Comparison of ENCODE assay signal across 13 cellular contexts in genomic region chr13:98338312-98338711, GRCh38.
DNase-seq lines count a peak whose midpoint lies in the region; ATAC-seq, FAIRE-seq and TF ChIP-seq lines count a peak whose summit lies in the region.
"Had no signal": no experiment of that assay in that cellular context is flagged by ENCODE, and none has a peak within 500 bp of the region (broad histone marks: within the 10 kb centered on the region; RNA-seq: fewer than 3 reads in every experiment).

No MANE protein-coding gene starts in this region.

- peaks cover 5% of the 10 kb centered on the region for H3K4me1 Mint-ChIP-seq in endothelial cell (ENCODE audit: unreplicated experiment)
- H3K4me1 Mint-ChIP-seq in type B pancreatic cell (ENCODE audit: unreplicated experiment): peaks cover 19% of the 10 kb centered on the region
- H3K4me1 Mint-ChIP-seq: CD8-positive, alpha-beta memory T cell had no signal

- no peak for FAIRE-seq in HepG2 (lab: Jason Lieb, UNC)
- FAIRE-seq in K562 (lab: Jason Lieb, UNC): no peak

- no peak for ATAC-seq in HepG2
- no peak for ATAC-seq in right lobe of liver
- ATAC-seq in K562: no peak

- TF ChIP-seq POLR2A in HepG2 (IDR thresholded peaks at IDR 0.05; ENCODE audit: insufficient read depth in 1 of 2, low read depth in 2 of 2, low read length in 2 of 2) (no peak), right lobe of liver (IDR thresholded peaks at IDR 0.05) (no peak), K562 (conservative IDR thresholded peaks at IDR 0.05) (no peak)

- POLR2A ChIA-PET in HepG2 (lab: Yijun Ruan, JAX): no interaction called here
- POLR2A ChIA-PET in K562 (lab: Yijun Ruan, JAX): interaction anchor here (0.7 kb wide), 1 partner anchor 10 kb away, joined by 3 read pairs; no protein-coding TSS in a partner anchor

- H3K9me1 ChIP-seq in K562 (ENCODE audit: control insufficient read depth, insufficient read depth, low read length): no peaks in the 10 kb centered on the region

- peaks cover 34% of the 10 kb centered on the region for H4K20me1 ChIP-seq in HepG2 (ENCODE audit: insufficient read depth, low read length)
- no peaks in the 10 kb centered on the region for H4K20me1 ChIP-seq in K562 (replicated peaks; ENCODE audit: control insufficient read depth, insufficient read depth, low read length)
- H4K20me1 ChIP-seq: BLaER1 had no signal

- H3K4me2 ChIP-seq in HepG2 (ENCODE audit: low read depth, low read length): no peak overlapping the region
- H3K4me2 ChIP-seq in K562 (ENCODE audit: insufficient read depth, low read length): no peak overlapping the region
- H3K4me2 ChIP-seq: BLaER1 had no signal

- peaks cover 75% of the 10 kb centered on the region for H3K79me2 ChIP-seq in HepG2 (ENCODE audit: insufficient read depth, low read length)
- no peaks in the 10 kb centered on the region for H3K79me2 ChIP-seq in K562 (ENCODE audit: control insufficient read depth, insufficient read depth, low read length)

- in situ Hi-C loops in HepG2 (cut with HindIII; ENCODE audit: extremely low pct_ligation_motif_present, low pct_unique_long_range_greater_than_20kb): no loop called here
- in situ Hi-C loops in K562 (cut with MboI): no loop called here

- H3K36me3 Mint-ChIP-seq in endothelial cell (ENCODE audit: low read depth, unreplicated experiment) (peaks cover 25% of the 10 kb centered on the region), type B pancreatic cell (peaks cover 33% of the 10 kb centered on the region)
- H3K36me3 Mint-ChIP-seq: CD8-positive, alpha-beta memory T cell had no signal

- peak overlapping the region; percentile 17 for H3K27ac Mint-ChIP-seq in endothelial cell (ENCODE audit: unreplicated experiment)
- peak overlapping the region; percentile 20 for H3K27ac Mint-ChIP-seq in type B pancreatic cell
- H3K27ac Mint-ChIP-seq: CD8-positive, alpha-beta memory T cell had no signal

- no peak overlapping the region for H3K27ac ChIP-seq in HepG2 (ENCODE audit: extremely low read length, insufficient read depth, low read length)
- H3K27ac ChIP-seq in right lobe of liver: no peak overlapping the region
- no peak overlapping the region for H3K27ac ChIP-seq in K562 (ENCODE audit: extremely low read depth, low read depth, low read length)
- H3K27ac ChIP-seq: 22Rv1, BLaER1 had no signal

- H3K27me3 ChIP-seq in HepG2 (ENCODE audit: control insufficient read depth in 1 of 2, insufficient read depth in 2 of 2, low read length in 2 of 2): no peaks in the 10 kb centered on the region
- no peaks in the 10 kb centered on the region for H3K27me3 ChIP-seq in right lobe of liver
- H3K27me3 ChIP-seq in K562 (ENCODE audit: control insufficient read depth in 2 of 2, insufficient read depth in 2 of 2, low read length in 2 of 2): peaks cover 2 to 8% of the 10 kb centered on the region in 2 experiments; a peak in 1 of 5 replicates
- H3K27me3 ChIP-seq: BLaER1 had no signal

- DNase-seq in HepG2 (ENCODE audit: low spot score): no peak
- no peak for DNase-seq in right lobe of liver
- no peak for DNase-seq in K562 (ENCODE audit: extremely low read depth in 1 of 4, low spot score in 3 of 4)
- DNase-seq in endothelial cell (ENCODE audit: low spot score): no peak
- DNase-seq in type B pancreatic cell (ENCODE audit: extremely low spot score, unreplicated experiment): no peak
- DNase-seq in DMS153 (lab: John Stamatoyannopoulos, UW): no peak
- DNase-seq in iPS-NIHi11 (ENCODE audit: low spot score): no peak
- DNase-seq in GM20000 (ENCODE audit: low spot score): no peak
- DNase-seq: AML-193; CD8-positive, alpha-beta memory T cell; H7 had no signal

- H2AFZ ChIP-seq in HepG2 (ENCODE audit: low read length) (no peak overlapping the region), K562 (ENCODE audit: low read depth, low read length) (no peak overlapping the region)

- H3K27me3 Mint-ChIP-seq in endothelial cell (ENCODE audit: unreplicated experiment) (peaks cover 8% of the 10 kb centered on the region), type B pancreatic cell (no peaks in the 10 kb centered on the region)

- TF ChIP-seq EP300 in HepG2 (IDR thresholded peaks at IDR 0.05; ENCODE audit: low read depth in 2 of 2, low read length in 2 of 2) (no peak), HepG2 (CRISPR knock-in tag; IDR thresholded peaks at IDR 0.05; ENCODE audit: borderline replicate concordance) (no peak), K562 (IDR thresholded peaks at IDR 0.05; ENCODE audit: low read length) (no peak)

- WGBS in HepG2 (ENCODE audit: low lambda C conversion rate): 85% methylated on average over 5 of the region's 5 CpGs
- WGBS in right lobe of liver (ENCODE audit: insufficient coverage, low coverage, low lambda C conversion rate, missing lambda C conversion rate): 68% methylated on average over 5 of the region's 5 CpGs
- 0% methylated on average over 4 of the region's 5 CpGs for WGBS in K562 (ENCODE audit: insufficient coverage, low coverage, missing lambda C conversion rate)

- H3K9me3 Mint-ChIP-seq in endothelial cell (ENCODE audit: unreplicated experiment) (no peaks in the 10 kb centered on the region), type B pancreatic cell (peaks cover 12% of the 10 kb centered on the region)

- no peak overlapping the region for H3K4me3 ChIP-seq in HepG2 (replicated peaks in 1 of 3; ENCODE audit: insufficient read depth in 1 of 3, low read depth in 2 of 3, low read length in 3 of 3)
- H3K4me3 ChIP-seq in right lobe of liver: no peak overlapping the region
- no peak overlapping the region for H3K4me3 ChIP-seq in K562
- H3K4me3 ChIP-seq: BLaER1 had no signal

- 0 out of 2 replicates have a peak, but pooled peaks cover under 1% of the 10 kb centered on the region for H3K4me1 ChIP-seq in HepG2 (ENCODE audit: insufficient read depth, low read length)
- H3K4me1 ChIP-seq in right lobe of liver: no peaks in the 10 kb centered on the region
- no peaks in the 10 kb centered on the region for H3K4me1 ChIP-seq in K562 (replicated peaks in 1 of 2; ENCODE audit: control insufficient read depth in 2 of 2, insufficient read depth in 2 of 2, low read length in 2 of 2)

- no peak for TF ChIP-seq RAD21 in HepG2 (CRISPR knock-in tag; IDR thresholded peaks at IDR 0.05)
- no peak for TF ChIP-seq RAD21 in K562 (CRISPR knock-in tag; conservative IDR thresholded peaks at IDR 0.05 in 1 of 2, IDR thresholded peaks at IDR 0.05 in 1 of 2)

- H3K36me3 ChIP-seq in HepG2 (replicated peaks in 1 of 2; ENCODE audit: control insufficient read depth in 1 of 2, insufficient read depth in 2 of 2, low read length in 2 of 2) (peaks cover 14 to 45% of the 10 kb centered on the region in 2 experiments), right lobe of liver (no peaks in the 10 kb centered on the region), K562 (ENCODE audit: control insufficient read depth, insufficient read depth, low read length) (no peaks in the 10 kb centered on the region)

- no peaks in the 10 kb centered on the region for H3K9me3 ChIP-seq in HepG2 (ENCODE audit: low read length)
- H3K9me3 ChIP-seq in right lobe of liver: no peaks in the 10 kb centered on the region
- H3K9me3 ChIP-seq in K562 (replicated peaks; ENCODE audit: control insufficient read depth, insufficient read depth, low read depth, low read length): no peaks in the 10 kb centered on the region

- CTCF ChIA-PET in HepG2 (lab: Yijun Ruan, JAX; ENCODE audit: low intra/inter-chr PET ratio, low total read pairs): no interaction called here
- CTCF ChIA-PET in K562 (lab: Yijun Ruan, JAX; ENCODE audit: low intra/inter-chr PET ratio): no interaction called here

- intact Hi-C loops in HepG2 (cut with micrococcal nuclease; ENCODE audit: unreplicated experiment): no loop called here
- intact Hi-C loops in right lobe of liver (cut with DNase I): no loop called here
- intact Hi-C loops in K562 (cut with micrococcal nuclease): no loop called here

- H3K9ac ChIP-seq in HepG2 (ENCODE audit: insufficient read depth, low read depth, low read length) (no peak overlapping the region), K562 (ENCODE audit: insufficient read depth in 1 of 2, low read depth in 2 of 2, low read length in 2 of 2) (no peak overlapping the region)
- H3K9ac ChIP-seq: BLaER1 had no signal

- TF ChIP-seq CTCF in HepG2 (CRISPR knock-in tag; IDR thresholded peaks at IDR 0.05) (no peak), right lobe of liver (IDR thresholded peaks at IDR 0.05) (no peak), K562 (IDR thresholded peaks at IDR 0.05 in 2 of 3, conservative IDR thresholded peaks at IDR 0.05 in 1 of 3; ENCODE audit: insufficient read depth in 2 of 3, low read depth in 1 of 3, low read length in 3 of 3) (no peak), endothelial cell (IDR thresholded peaks at IDR 0.05; ENCODE audit: unreplicated experiment) (no peak), type B pancreatic cell (conservative IDR thresholded peaks at IDR 0.05) (no peak), GM20000 (IDR thresholded peaks at IDR 0.05; ENCODE audit: extremely low read depth, missing control alignments) (no peak)

- H3K4me3 Mint-ChIP-seq in endothelial cell (ENCODE audit: unreplicated experiment): no peak overlapping the region
- no peak overlapping the region for H3K4me3 Mint-ChIP-seq in type B pancreatic cell
- H3K4me3 Mint-ChIP-seq: CD8-positive, alpha-beta memory T cell had no signal

- no TSS peak for BruUV-seq in HepG2 (replicated peaks; lab: Mats Ljungman, UMichigan)
- no TSS peak for BruUV-seq in K562 (replicated peaks; lab: Mats Ljungman, UMichigan)

TF ChIP-seq in HepG2, 621 proteins besides CTCF, POLR2A, EP300 and RAD21 (continues in another document):
- TF ChIP-seq ZNF232 (CRISPR knock-in tag; IDR thresholded peaks at IDR 0.05; ENCODE audit: borderline replicate concordance) (no peak), ZNF75D (CRISPR knock-in tag; IDR thresholded peaks at IDR 0.05; ENCODE audit: borderline replicate concordance) (no peak), ZNF816 (CRISPR knock-in tag; IDR thresholded peaks at IDR 0.05; ENCODE audit: borderline replicate concordance) (no peak), ZNF737 (CRISPR knock-in tag; IDR thresholded peaks at IDR 0.05; ENCODE audit: borderline replicate concordance) (no peak), ZNF251 (CRISPR knock-in tag; IDR thresholded peaks at IDR 0.05) (no peak), SP2 (CRISPR knock-in tag; IDR thresholded peaks at IDR 0.05) (no peak), ZNF354B (CRISPR knock-in tag; IDR thresholded peaks at IDR 0.05) (no peak), ZNF205 (CRISPR knock-in tag; IDR thresholded peaks at IDR 0.05) (no peak)

Comparison
In these comparisons a context has a peak if more than half of its experiments do, and no peak if none do; other contexts are left out.
1. Of the 241 proteins assayed by ChIP-seq in both HepG2 and K562: peak only in HepG2: ATF4, CEBPB and CEBPG; only in K562: none; in both: none; in neither: 236; mixed calls (peak in some experiments, not most) for 2.